Comparison of ENCODE assay signal across 13 cellular contexts in genomic region chr2:149741646-149742045, GRCh38.
DNase-seq lines count a peak whose midpoint lies in the region; TF ChIP-seq lines count a peak whose summit lies in the region.
"Had no signal": no experiment of that assay in that cellular context is flagged by ENCODE, and none has a peak within 500 bp of the region (broad histone marks: within the 10 kb centered on the region; RNA-seq: fewer than 3 reads in every experiment).

No MANE protein-coding gene starts in this region.

- no peak overlapping the region for H2BK15ac ChIP-seq in H9 (ENCODE audit: low read depth, low read length)

- H3K4me3 ChIP-seq in HFF-Myc (replicated peaks; ENCODE audit: low read depth, low read length) (no peak overlapping the region), adipocyte (ENCODE audit: low read length) (no peak overlapping the region), foreskin fibroblast (ENCODE audit: low read depth in 1 of 2, low read length in 2 of 2) (no peak overlapping the region)
- no peak overlapping the region for H3K4me3 ChIP-seq in effector memory CD4-positive, alpha-beta T cell (ENCODE audit: insufficient read depth, low read depth, low read length, poor library complexity, severe bottlenecking)
- H3K4me3 ChIP-seq: cardiac muscle cell, GM12878, thoracic aorta had no signal

- H3K4me1 Mint-ChIP-seq in H9: peaks cover 0 to 3% of the 10 kb centered on the region in 2 experiments; a peak in 2 of 4 replicates

- no peaks in the 10 kb centered on the region for H3K9me3 Mint-ChIP-seq in H9
- H3K9me3 Mint-ChIP-seq: activated CD4-positive, alpha-beta memory T cell treated with anti-CD3 and anti-CD28 coated beads for 36 hours had no signal

- WGBS in H9 (ENCODE audit: extremely low coverage, insufficient read length, low lambda C conversion rate): no CpG with 5 or more reads among the region's 1 CpG

- no peak overlapping the region for H2BK20ac ChIP-seq in H9 (ENCODE audit: low read depth, low read length, poor library complexity, severe bottlenecking)

- H3K79me2 ChIP-seq in H9 (ENCODE audit: insufficient read depth, low read length): no peaks in the 10 kb centered on the region

- H3K14ac ChIP-seq in H9 (ENCODE audit: insufficient read depth, low read length): no peak overlapping the region

- no peak overlapping the region for H2BK120ac ChIP-seq in H9 (ENCODE audit: low read depth, low read length, poor library complexity, severe bottlenecking)

- no peak overlapping the region for H4K5ac ChIP-seq in H9 (ENCODE audit: insufficient read length, low read depth, low read length)

- H3K27ac Mint-ChIP-seq in H9: no peak overlapping the region
- H3K27ac Mint-ChIP-seq: activated CD4-positive, alpha-beta memory T cell treated with anti-CD3 and anti-CD28 coated beads for 36 hours had no signal

- H3K9ac ChIP-seq in adipocyte (ENCODE audit: low read length) (no peak overlapping the region), H9 (ENCODE audit: extremely low read depth, insufficient read length, low read length) (no peak overlapping the region)

- no peak overlapping the region for H4K91ac ChIP-seq in H9 (ENCODE audit: insufficient read length, low read depth, low read length)

- H3K56ac ChIP-seq in H9 (ENCODE audit: insufficient read length, low read depth, low read length): no peak overlapping the region

- no peaks in the 10 kb centered on the region for H4K20me1 ChIP-seq in H9 (ENCODE audit: control insufficient read depth, insufficient read depth, insufficient read length)

- H3K4me2 ChIP-seq in H9 (ENCODE audit: insufficient read depth, insufficient read length, low read length): no peak overlapping the region

- no peaks in the 10 kb centered on the region for H3K36me3 Mint-ChIP-seq in H9 (ENCODE audit: insufficient read depth in 1 of 3, low read depth in 3 of 3)
- H3K36me3 Mint-ChIP-seq: activated CD4-positive, alpha-beta memory T cell treated with anti-CD3 and anti-CD28 coated beads for 36 hours had no signal

- H3K4me1 ChIP-seq in adipocyte (ENCODE audit: control insufficient read depth, insufficient read depth, low read length): peaks cover 48% of the 10 kb centered on the region
- H3K4me1 ChIP-seq in H9 (ENCODE audit: insufficient read depth, low read length): no peaks in the 10 kb centered on the region
- H3K4me1 ChIP-seq in effector memory CD4-positive, alpha-beta T cell (ENCODE audit: control insufficient read depth, insufficient read depth, low read length, poor library complexity, severe bottlenecking): no peaks in the 10 kb centered on the region

- no peak overlapping the region for H2BK5ac ChIP-seq in H9 (ENCODE audit: insufficient read length, low read length)

- no peak overlapping the region for H2AK5ac ChIP-seq in H9 (ENCODE audit: insufficient read length, low read length)

- intact Hi-C loops in head of caudate nucleus (cut with DNase I): no loop called here

- no peaks in the 10 kb centered on the region for H3K23me2 ChIP-seq in H9 (ENCODE audit: insufficient read length, low read depth, low read length, poor library complexity, severe bottlenecking)

- H3K9me3 ChIP-seq in adipocyte (ENCODE audit: control insufficient read depth, low read length) (no peaks in the 10 kb centered on the region), H9 (ENCODE audit: control insufficient read depth, low read depth, low read length) (peaks cover under 1% of the 10 kb centered on the region)
- no peaks in the 10 kb centered on the region for H3K9me3 ChIP-seq in effector memory CD4-positive, alpha-beta T cell (ENCODE audit: control insufficient read depth, low read length)
- H3K9me3 ChIP-seq: thoracic aorta had no signal

- no peak overlapping the region for H2AFZ ChIP-seq in H9 (ENCODE audit: low read length)

- no peaks in the 10 kb centered on the region for H3K36me3 ChIP-seq in adipocyte (ENCODE audit: control insufficient read depth, insufficient read depth, low read length, severe bottlenecking)
- H3K36me3 ChIP-seq in effector memory CD4-positive, alpha-beta T cell (ENCODE audit: control insufficient read depth, insufficient read depth, low read length): no peaks in the 10 kb centered on the region
- H3K36me3 ChIP-seq: cardiac muscle cell, thoracic aorta had no signal

- no peaks in the 10 kb centered on the region for H3K27me3 Mint-ChIP-seq in H9 (ENCODE audit: low read depth)

- DNase-seq in HFF-Myc (ENCODE audit: extremely low read depth, low read depth): peak; percentile 96
- peak; percentile 84 for DNase-seq in adipocyte (ENCODE audit: low read depth)
- DNase-seq in foreskin fibroblast: peak; percentile 93 to 95
- no peak for DNase-seq in head of caudate nucleus
- no peak for DNase-seq in NCI-H1436 treated with DMSO at 0.1 percent for 48 hours (lab: John Stamatoyannopoulos, UW)
- DNase-seq in H9: no peak
- no peak for DNase-seq in effector memory CD4-positive, alpha-beta T cell
- DNase-seq: activated CD4-positive, alpha-beta memory T cell treated with anti-CD3 and anti-CD28 coated beads for 36 hours; erythroblast; NCI-H345 had no signal

- no peaks in the 10 kb centered on the region for H3K79me1 ChIP-seq in H9 (ENCODE audit: insufficient read depth, low read depth, low read length, poor library complexity, severe bottlenecking)

- H4K8ac ChIP-seq in H9 (replicated peaks; ENCODE audit: insufficient read length, low read depth, low read length): no peak overlapping the region

- no peak overlapping the region for H3K23ac ChIP-seq in H9 (ENCODE audit: insufficient read length, low read depth, low read length)

- no peak overlapping the region for H3K4me3 Mint-ChIP-seq in H9
- H3K4me3 Mint-ChIP-seq: activated CD4-positive, alpha-beta memory T cell treated with anti-CD3 and anti-CD28 coated beads for 36 hours had no signal

- no peak overlapping the region for H3T11ph ChIP-seq in H9 (ENCODE audit: low read length)

- no peaks in the 10 kb centered on the region for H3K27me3 ChIP-seq in adipocyte (replicated peaks; ENCODE audit: control insufficient read depth, insufficient read depth, low read length)
- H3K27me3 ChIP-seq in H9 (ENCODE audit: insufficient read depth, low read length): no peaks in the 10 kb centered on the region
- no peaks in the 10 kb centered on the region for H3K27me3 ChIP-seq in effector memory CD4-positive, alpha-beta T cell (replicated peaks; ENCODE audit: control insufficient read depth, insufficient read depth, low read length, poor library complexity, severe bottlenecking)
- H3K27me3 ChIP-seq: cardiac muscle cell had no signal

- H2BK12ac ChIP-seq in H9 (ENCODE audit: insufficient read length, low read depth, low read length): no peak overlapping the region

- TF ChIP-seq CTCF in HFF-Myc (IDR thresholded peaks at IDR 0.05; ENCODE audit: low read depth, low read length, missing control alignments): no peak
- TF ChIP-seq CTCF in foreskin fibroblast (IDR thresholded peaks at IDR 0.05; ENCODE audit: low read depth, low read length): no peak
- no peak for TF ChIP-seq CTCF in H9 (conservative IDR thresholded peaks at IDR 0.05)

- no peak overlapping the region for H3K18ac ChIP-seq in H9 (ENCODE audit: insufficient read length, low read depth, low read length)

- no peak overlapping the region for H3K4ac ChIP-seq in H9 (ENCODE audit: low read depth, low read length)

- H3K27ac ChIP-seq in H9 (ENCODE audit: insufficient read length, low read depth, low read length): no peak overlapping the region
- no peak overlapping the region for H3K27ac ChIP-seq in effector memory CD4-positive, alpha-beta T cell (ENCODE audit: insufficient read depth, low read length, poor library complexity, severe bottlenecking)
- H3K27ac ChIP-seq: cardiac muscle cell, thoracic aorta had no signal

Comparison
In these comparisons a context has a peak if more than half of its experiments do, and no peak if none do; other contexts are left out.
1. DNase-seq: peak in HFF-Myc (single experiment), adipocyte (single experiment) and foreskin fibroblast (2 of 2); none in head of caudate nucleus (0 of 42), NCI-H1436 treated with DMSO at 0.1 percent for 48 hours (single experiment), H9 (single experiment) and effector memory CD4-positive, alpha-beta T cell (0 of 3).